In genomic region chr3:9916346-9916733, GRCh38 we compare ENCODE assay signal across 8 cellular contexts. TPM values are rescaled to one million over a fixed set of nuclear protein-coding genes. Genes with fewer than 3 reads are reported as not detected.
DNase-seq lines count a peak whose midpoint lies in the region; ATAC-seq and TF ChIP-seq lines count a peak whose summit lies in the region.

No MANE protein-coding gene starts in this region.

- TF ChIP-seq CTCF in fibroblast of pulmonary artery (IDR thresholded peaks at IDR 0.05; ENCODE audit: low read length, missing control alignments): no peak
- no peak for TF ChIP-seq CTCF in sigmoid colon (IDR thresholded peaks at IDR 0.05)

- POLR2A ChIA-PET in T-cell (lab: Charles Lee): interaction anchor here in 1 of 2 donors (0.5 to 0.7 kb wide), 2 partner anchors 16 to 134 kb away, joined by 3 read pairs; no protein-coding TSS in a partner anchor

- intact Hi-C loops in sigmoid colon (cut with DNase I): loop anchor here (2.0 kb wide), 2 partner anchors 16 to 30 kb away; partner anchors contain the start of gene CRELD1

- H3K4me1 Mint-ChIP-seq in T-cell: peaks cover 0 to 29% (median 19%) of the 10 kb centered on the region in 3 donors

- peak overlapping the region; percentile 51 to 73 (median 65) for H3K4me3 Mint-ChIP-seq in T-cell

- H3K27ac Mint-ChIP-seq in T-cell: no peak overlapping the region

- 40 to 62% methylated on average over 7 of the region's 7 CpGs for WGBS in sigmoid colon, 2 donors

- TF ChIP-seq POLR2A in sigmoid colon (IDR thresholded peaks at IDR 0.05): no peak

- ATAC-seq in T-cell (replicated peaks in 1 of 4): no peak

- no peaks in the 10 kb centered on the region for H3K27me3 ChIP-seq in sigmoid colon

- CTCF ChIA-PET in T-cell (lab: Charles Lee): interaction anchor here in 1 of 2 donors (0.6 kb wide), 1 partner anchor 142 kb away, joined by 3 read pairs; no protein-coding TSS in a partner anchor

- peak overlapping the region; percentile 63 for H3K4me3 ChIP-seq in fibroblast of pulmonary artery (replicated peaks; ENCODE audit: low read depth, low read length)
- H3K4me3 ChIP-seq in sigmoid colon: peak overlapping the region; percentile 47 to 83 (median 68)

- peaks cover 0 to 56% (median 47%) of the 10 kb centered on the region in 4 donors for H3K4me1 ChIP-seq in sigmoid colon

- TF ChIP-seq EP300 in sigmoid colon (IDR thresholded peaks at IDR 0.05): no peak

- peak overlapping the region; percentile 83 to 98 (median 96) for H3K27ac ChIP-seq in sigmoid colon

- no peaks in the 10 kb centered on the region for H3K9me3 Mint-ChIP-seq in T-cell

- H3K27me3 Mint-ChIP-seq in T-cell: no peaks in the 10 kb centered on the region

- H3K36me3 Mint-ChIP-seq in T-cell: no peaks in the 10 kb centered on the region

- peak; percentile 56 for DNase-seq in ELR (ENCODE audit: low read depth)
- DNase-seq in T-cell: no peak
- DNase-seq in fibroblast of pulmonary artery (ENCODE audit: low read depth): peak; percentile 42
- peak; percentile 74 for DNase-seq in sigmoid colon
- no peak for DNase-seq in DMS79 (lab: John Stamatoyannopoulos, UW)
- no peak for DNase-seq in cerebellum (ENCODE audit: low spot score)
- no peak for DNase-seq in amniotic stem cell (lab: John Stamatoyannopoulos, UW)
- no peak for DNase-seq in activated CD4-positive, alpha-beta T cell treated with anti-CD3 and anti-CD28 coated beads for 1 hour

- no peaks in the 10 kb centered on the region for H3K9me3 ChIP-seq in sigmoid colon

- H3K36me3 ChIP-seq in sigmoid colon: peaks cover 0 to 17% (median 5%) of the 10 kb centered on the region in 4 donors

RNA-seq across cellular contexts. Expression of gene IL17RC, which starts 0.6 kb away (rescaled TPM):
- total RNA-seq in T-cell (1 to 10 TPM in 2 of 5 donors, under 1 TPM in 3; 0.54 to 1.2 (median 0.80) TPM), sigmoid colon (10 to 100 TPM; 57.8 to 88.9 (median 66.3) TPM), cerebellum (12.8 TPM)
- polyA plus RNA-seq in sigmoid colon: 10 to 100 TPM in 2 of 3 donors, 1 to 10 TPM in 1; 9.9 to 36.5 (median 13.8) TPM

RNA-seq across cellular contexts. Expression of gene IL17RE, which starts 13.7 kb away (rescaled TPM):
- total RNA-seq in T-cell (1 to 10 TPM in 4 of 5 donors, under 1 TPM in 1; 0.68 to 5.1 (median 1.9) TPM), sigmoid colon (1 to 10 TPM in 2 of 4 donors, under 1 TPM in 2; 0.68 to 2.5 (median 1.3) TPM), cerebellum (0.18 TPM)
- polyA plus RNA-seq in sigmoid colon: 10 to 100 TPM; 11.4 to 46.3 (median 12.7) TPM

RNA-seq across cellular contexts. Expression of gene CRELD1, which starts 17.3 kb away (rescaled TPM):
- 10 to 100 TPM; 23.0 to 55.2 (median 48.0) TPM for total RNA-seq in T-cell
- total RNA-seq in sigmoid colon: 10 to 100 TPM; 31.4 to 67.8 (median 54.7) TPM
- 10 to 100 TPM in 1 of 3 donors, 1 to 10 TPM in 2; 4.8 to 33.7 (median 6.7) TPM for polyA plus RNA-seq in sigmoid colon
- 23.4 TPM for total RNA-seq in cerebellum

RNA-seq across cellular contexts. Expression of gene JAGN1, which starts 25.9 kb away (rescaled TPM):
- 10 to 100 TPM; 16.9 to 28.6 (median 23.7) TPM for total RNA-seq in T-cell
- 10 to 100 TPM; 33.7 to 55.1 (median 45.9) TPM for total RNA-seq in sigmoid colon
- 10 to 100 TPM; 24.7 to 44.4 (median 33.0) TPM for polyA plus RNA-seq in sigmoid colon
- total RNA-seq in cerebellum: 13.4 TPM

RNA-seq across cellular contexts. Expression of gene PRRT3, which starts 35.9 kb away (rescaled TPM):
- total RNA-seq in T-cell (10 to 100 TPM in 2 of 5 donors, 1 to 10 TPM in 3; 6.6 to 10.5 (median 9.2) TPM), sigmoid colon (1 to 10 TPM; 1.5 to 2.6 (median 2.2) TPM), cerebellum (5.5 TPM)
- polyA plus RNA-seq in sigmoid colon: under 1 TPM; 0.46 to 0.90 (median 0.60) TPM

Comparison
In these comparisons a context has a peak if more than half of its experiments do, and no peak if none do; other contexts are left out.
1. DNase-seq: peak in ELR (single experiment), fibroblast of pulmonary artery (single experiment) and sigmoid colon (single experiment); none in T-cell (0 of 34), DMS79 (single experiment), cerebellum (single experiment), amniotic stem cell (single experiment) and activated CD4-positive, alpha-beta T cell treated with anti-CD3 and anti-CD28 coated beads for 1 hour (single experiment).